In the genomic region with DNA sequence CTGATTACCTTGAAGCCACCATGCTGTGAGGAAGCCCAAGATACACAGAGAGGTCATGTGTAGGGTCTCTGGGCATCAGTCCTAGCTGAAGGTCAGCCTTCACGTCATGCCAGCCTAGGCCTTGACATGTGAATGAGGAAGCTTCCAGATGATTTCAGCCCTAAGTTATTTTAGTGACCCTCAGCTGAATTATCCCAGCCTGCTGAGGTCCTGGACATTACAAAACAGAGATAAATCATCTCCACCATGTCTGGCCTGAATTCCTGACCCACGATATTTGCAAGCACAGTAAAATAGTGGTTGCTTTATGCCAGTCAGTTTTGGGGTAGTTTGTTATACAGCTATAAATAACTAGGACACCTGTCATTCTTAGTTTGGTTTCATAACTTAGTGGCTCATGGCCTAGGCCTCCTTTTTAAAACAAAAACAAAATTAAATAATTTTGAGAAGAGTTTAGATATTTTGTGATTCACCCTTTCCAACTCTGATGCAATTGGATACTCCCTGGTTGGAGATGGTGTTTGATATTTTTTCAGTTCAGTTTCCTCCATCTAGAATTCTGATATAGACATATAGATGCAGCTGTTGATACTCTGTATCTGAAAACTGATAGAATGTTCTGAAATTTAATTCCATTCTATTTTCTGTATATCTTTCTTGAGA, we compare ENCODE assay signal across 18 cellular contexts.
DNase-seq lines count a peak whose midpoint lies in the region; ATAC-seq and TF ChIP-seq lines count a peak whose summit lies in the region.
"Had no signal": no experiment of that assay in that cellular context is flagged by ENCODE, and none has a peak within 500 bp of the region (broad histone marks: within the 10 kb centered on the region; RNA-seq: fewer than 3 reads in every experiment).

No MANE protein-coding gene starts in this region.

- DNase-seq in OCI-LY7 (ENCODE audit: low spot score) (peak; percentile 69), NCI-H187 (lab: John Stamatoyannopoulos, UW) (no peak), NCI-H524 (lab: John Stamatoyannopoulos, UW) (no peak), A673 (ENCODE audit: low spot score) (no peak)
- DNase-seq: activated CD4-positive, alpha-beta memory T cell treated with anti-CD3 and anti-CD28 coated beads for 36 hours; C1 segment of cervical spinal cord; colonic mucosa; DMS153; Kasumi-1; naive thymus-derived CD8-positive, alpha-beta T cell; NCI-H146; NCI-H446; stimulated activated CD4-positive, alpha-beta T cell treated with anti-CD3 and anti-CD28 coated beads, Interleukin-15, amount 100 ng/mL, for 24 hours had no signal

- BruUV-seq in OCI-LY7 (replicated peaks; lab: Mats Ljungman, UMichigan), result no TSS peak
- no TSS peak for BruUV-seq in A673 (replicated peaks; lab: Mats Ljungman, UMichigan)

- H3K9ac ChIP-seq in stomach smooth muscle (ENCODE audit: low read length in 2 of 2), result no peak overlapping the region

- POLR2A ChIA-PET in OCI-LY7 (lab: Charles Lee) (interaction anchor here (0.5 to 3.1 kb wide), 7 partner anchors 9 to 237 kb away, joined by 3 to 15 read pairs (median 4); no protein-coding TSS in a partner anchor), A673 (lab: Charles Lee; ENCODE audit: low non-redundant PET) (no interaction called here)

- H4K20me1 ChIP-seq in OCI-LY7 (ENCODE audit: insufficient read depth, low read length), result no peaks in the 10 kb centered on the region

- H3K36me3 ChIP-seq in OCI-LY7 (ENCODE audit: insufficient read depth, low read length), result peaks cover 11% of the 10 kb centered on the region
- H3K36me3 ChIP-seq in gastroesophageal sphincter, result no peaks in the 10 kb centered on the region
- H3K36me3 ChIP-seq in stomach smooth muscle (ENCODE audit: control insufficient read depth in 2 of 2, insufficient read depth in 2 of 2, low read length in 2 of 2), result no peaks in the 10 kb centered on the region
- H3K36me3 ChIP-seq in A673 (ENCODE audit: insufficient read depth, low read length, poor library complexity, severe bottlenecking), result no peaks in the 10 kb centered on the region
- H3K36me3 ChIP-seq: colonic mucosa, prostate gland had no signal

- peaks cover 61% of the 10 kb centered on the region for H3K4me1 ChIP-seq in OCI-LY7 (ENCODE audit: insufficient read depth, low read length, poor library complexity, severe bottlenecking)
- peaks cover 0 to 27% (median 0%) of the 10 kb centered on the region in 3 donors for H3K4me1 ChIP-seq in gastroesophageal sphincter
- H3K4me1 ChIP-seq in stomach smooth muscle (ENCODE audit: control insufficient read depth, insufficient read depth, low read length), result no peaks in the 10 kb centered on the region
- H3K4me1 ChIP-seq in A673 (ENCODE audit: insufficient read depth, low read length, poor library complexity, severe bottlenecking), result no peaks in the 10 kb centered on the region
- H3K4me1 ChIP-seq: colonic mucosa, prostate gland had no signal

- H3K4me2 ChIP-seq in OCI-LY7 (ENCODE audit: low read length), result peak overlapping the region; percentile 53

- no peaks in the 10 kb centered on the region for H3K79me2 ChIP-seq in OCI-LY7 (ENCODE audit: insufficient read depth, low read depth, low read length)

- WGBS in gastroesophageal sphincter (ENCODE audit: low coverage in 1 of 2), 2 donors, result 34 to 38% methylated on average over 2 of the region's 2 CpGs

- intact Hi-C loops in OCI-LY7 (cut with micrococcal nuclease; ENCODE audit: unreplicated experiment) (loop anchor here (5.0 kb wide), 1 partner anchor 82 kb away; no protein-coding TSS in a partner anchor), A673 (cut with micrococcal nuclease; ENCODE audit: unreplicated experiment) (no loop called here)

- H2AFZ ChIP-seq in OCI-LY7 (ENCODE audit: low read length), result peak overlapping the region; percentile 49; the same call in 1 of the 2 replicates

- no peak for TF ChIP-seq EP300 in gastroesophageal sphincter (IDR thresholded peaks at IDR 0.05)

- ATAC-seq in GM21717 (IDR thresholded peaks at IDR 0.05; ENCODE audit: unreplicated experiment) (peak; percentile 55), gastroesophageal sphincter (peak; percentile 10)
- ATAC-seq: naive thymus-derived CD8-positive, alpha-beta T cell had no signal

- H3K27ac ChIP-seq in OCI-LY7 (ENCODE audit: low read depth, low read length, poor library complexity, severe bottlenecking) (peak overlapping the region; percentile 79), gastroesophageal sphincter (peak overlapping the region in 3 of 4 donors; percentile 51 to 61 (median 60)), stomach smooth muscle (ENCODE audit: low read length) (peak overlapping the region; percentile 37), A673 (ENCODE audit: low read depth, low read length, poor library complexity, severe bottlenecking) (no peak overlapping the region)
- H3K27ac ChIP-seq: colonic mucosa, SK-N-MC had no signal

- H3K9me3 ChIP-seq in OCI-LY7 (ENCODE audit: low read length), result peaks cover 18% of the 10 kb centered on the region; the same call in 1 of the 2 replicates
- H3K9me3 ChIP-seq in gastroesophageal sphincter, result peaks cover 0 to 5% (median 0%) of the 10 kb centered on the region in 3 donors
- peaks cover 0 to 12% of the 10 kb centered on the region in 2 donors for H3K9me3 ChIP-seq in stomach smooth muscle (ENCODE audit: control insufficient read depth in 2 of 2, low read length in 2 of 2)
- H3K9me3 ChIP-seq in A673 (ENCODE audit: low read depth, low read length, poor library complexity, severe bottlenecking), result no peaks in the 10 kb centered on the region
- H3K9me3 ChIP-seq: colonic mucosa, prostate gland had no signal

- H3K27me3 ChIP-seq in gastroesophageal sphincter (no peaks in the 10 kb centered on the region), stomach smooth muscle (ENCODE audit: control insufficient read depth in 1 of 2, insufficient read depth in 2 of 2, low read length in 2 of 2) (no peaks in the 10 kb centered on the region), A673 (replicated peaks; ENCODE audit: insufficient read depth, low read depth, low read length, poor library complexity) (no peaks in the 10 kb centered on the region)
- H3K27me3 ChIP-seq: colonic mucosa had no signal

- no peak for TF ChIP-seq POLR2A in gastroesophageal sphincter (IDR thresholded peaks at IDR 0.05)

- no peaks in the 10 kb centered on the region for H3K9me2 ChIP-seq in OCI-LY7 (ENCODE audit: insufficient read depth, low read length)

- no peak for TF ChIP-seq CTCF in OCI-LY7 (conservative IDR thresholded peaks at IDR 0.05; ENCODE audit: low read length)
- no peak for TF ChIP-seq CTCF in gastroesophageal sphincter (IDR thresholded peaks at IDR 0.05)
- TF ChIP-seq CTCF in A673 (conservative IDR thresholded peaks at IDR 0.05; ENCODE audit: low read depth, low read length), result no peak

- H3K4me3 ChIP-seq in OCI-LY7 (ENCODE audit: low read depth, low read length, poor library complexity, severe bottlenecking) (peak overlapping the region; percentile 20), gastroesophageal sphincter (no peak overlapping the region), stomach smooth muscle (ENCODE audit: low read length in 2 of 2) (no peak overlapping the region), A673 (ENCODE audit: low read depth, low read length, poor library complexity, severe bottlenecking) (no peak overlapping the region)
- H3K4me3 ChIP-seq: colonic mucosa, prostate gland, SK-N-MC had no signal

- CTCF ChIA-PET in OCI-LY7 (lab: Charles Lee; ENCODE audit: unreplicated experiment) (no interaction called here), A673 (lab: Charles Lee) (no interaction called here)
